In genomic region chr10:61903991-61904350, GRCh38 we compare ENCODE assay signal across 8 cellular contexts. TPM values are rescaled to one million over a fixed set of nuclear protein-coding genes. Genes with fewer than 3 reads are reported as not detected.
DNase-seq lines count a peak whose midpoint lies in the region; ATAC-seq and TF ChIP-seq lines count a peak whose summit lies in the region.

No MANE protein-coding gene starts in this region.

- in situ Hi-C loops in GM13976 (cut with MboI; ENCODE audit: low sequenced_read_pairs, unreplicated experiment) = loop anchor here (10.0 kb wide), 1 partner anchor 141 kb away; no protein-coding TSS in a partner anchor

- H3K4me1 ChIP-seq in thoracic aorta (ENCODE audit: control insufficient read depth in 1 of 2, low read depth in 2 of 2) = peaks cover 14 to 34% of the 10 kb centered on the region in 2 donors

- POLR2A ChIA-PET in activated naive CD8-positive, alpha-beta T cell treated with anti-CD3 and anti-CD28 coated beads, Interleukin-2, amount 10 ng/mL, durations not matched to agents 7 days and 5 days (lab: Charles Lee) = interaction anchor here (0.8 to 4.2 kb wide), 11 partner anchors 11 to 1126 kb away, joined by 3 to 22 read pairs (median 6); partner anchors contain the start of gene CDK1

- no peak for ATAC-seq in activated naive CD8-positive, alpha-beta T cell treated with anti-CD3 and anti-CD28 coated beads, Interleukin-2, amount 10 ng/mL, durations not matched to agents 7 days and 5 days (ENCODE audit: low read depth)
- no peak for ATAC-seq in thoracic aorta (ENCODE audit: insufficient number of reproducible peaks, low FRiP score, low read depth)

- H3K4me3 ChIP-seq in thoracic aorta = peak overlapping the region; percentile 97

- H3K36me3 ChIP-seq in thoracic aorta = no peaks in the 10 kb centered on the region

- H3K27me3 ChIP-seq in thoracic aorta (replicated peaks; ENCODE audit: insufficient read depth) = no peaks in the 10 kb centered on the region

- CTCF ChIA-PET in activated naive CD4-positive, alpha-beta T cell treated with anti-CD3 and anti-CD28 coated beads, Interleukin-2, amount 10 ng/mL, durations not matched to agents 7 days and 5 days (lab: Charles Lee) = interaction anchor here (0.8 to 4.0 kb wide), 4 partner anchors 34 to 135 kb away, joined by 3 to 19 read pairs (median 6); no protein-coding TSS in a partner anchor

- no peak for DNase-seq in activated naive CD4-positive, alpha-beta T cell treated with anti-CD3 and anti-CD28 coated beads, Interleukin-2, amount 10 ng/mL, durations not matched to agents 7 days and 5 days
- DNase-seq in activated naive CD4-positive, alpha-beta T cell (lab: John Stamatoyannopoulos, UW) = no peak
- DNase-seq in activated naive CD8-positive, alpha-beta T cell treated with anti-CD3 and anti-CD28 coated beads, Interleukin-2, amount 10 ng/mL, durations not matched to agents 7 days and 5 days = no peak
- peak; percentile 64 for DNase-seq in kidney glomerular epithelial cell (lab: John Stamatoyannopoulos, UW)
- no peak for DNase-seq in thoracic aorta (ENCODE audit: low spot score)
- no peak for DNase-seq in AG08396 (ENCODE audit: low spot score)
- no peak for DNase-seq in T-helper 9 cell
- DNase-seq in GM13976 (ENCODE audit: low spot score) = no peak

- peak overlapping the region; percentile 99 for H3K27ac Mint-ChIP-seq in activated naive CD4-positive, alpha-beta T cell treated with anti-CD3 and anti-CD28 coated beads, Interleukin-2, amount 10 ng/mL, durations not matched to agents 7 days and 5 days
- peak overlapping the region; percentile 93 for H3K27ac Mint-ChIP-seq in activated naive CD8-positive, alpha-beta T cell treated with anti-CD3 and anti-CD28 coated beads, Interleukin-2, amount 10 ng/mL, durations not matched to agents 7 days and 5 days

- H3K9me3 Mint-ChIP-seq in activated naive CD4-positive, alpha-beta T cell treated with anti-CD3 and anti-CD28 coated beads, Interleukin-2, amount 10 ng/mL, durations not matched to agents 7 days and 5 days = no peaks in the 10 kb centered on the region
- no peaks in the 10 kb centered on the region for H3K9me3 Mint-ChIP-seq in activated naive CD8-positive, alpha-beta T cell treated with anti-CD3 and anti-CD28 coated beads, Interleukin-2, amount 10 ng/mL, durations not matched to agents 7 days and 5 days

- no peaks in the 10 kb centered on the region for H3K9me3 ChIP-seq in thoracic aorta

- peaks cover 52% of the 10 kb centered on the region for H3K4me1 Mint-ChIP-seq in activated naive CD4-positive, alpha-beta T cell treated with anti-CD3 and anti-CD28 coated beads, Interleukin-2, amount 10 ng/mL, durations not matched to agents 7 days and 5 days
- H3K4me1 Mint-ChIP-seq in activated naive CD8-positive, alpha-beta T cell treated with anti-CD3 and anti-CD28 coated beads, Interleukin-2, amount 10 ng/mL, durations not matched to agents 7 days and 5 days = peaks cover 28% of the 10 kb centered on the region

- H3K27me3 Mint-ChIP-seq in activated naive CD4-positive, alpha-beta T cell treated with anti-CD3 and anti-CD28 coated beads, Interleukin-2, amount 10 ng/mL, durations not matched to agents 7 days and 5 days = no peaks in the 10 kb centered on the region
- no peaks in the 10 kb centered on the region for H3K27me3 Mint-ChIP-seq in activated naive CD8-positive, alpha-beta T cell treated with anti-CD3 and anti-CD28 coated beads, Interleukin-2, amount 10 ng/mL, durations not matched to agents 7 days and 5 days

- no peak for TF ChIP-seq CTCF in thoracic aorta (IDR thresholded peaks at IDR 0.05)
- TF ChIP-seq CTCF in GM13976 (IDR thresholded peaks at IDR 0.05; ENCODE audit: borderline replicate concordance, control extremely low read depth, extremely low read depth, insufficient read depth, missing control alignments) = no peak

- peaks cover 34% of the 10 kb centered on the region for H3K36me3 Mint-ChIP-seq in activated naive CD4-positive, alpha-beta T cell treated with anti-CD3 and anti-CD28 coated beads, Interleukin-2, amount 10 ng/mL, durations not matched to agents 7 days and 5 days
- peaks cover 17% of the 10 kb centered on the region for H3K36me3 Mint-ChIP-seq in activated naive CD8-positive, alpha-beta T cell treated with anti-CD3 and anti-CD28 coated beads, Interleukin-2, amount 10 ng/mL, durations not matched to agents 7 days and 5 days

- H3K4me3 Mint-ChIP-seq in activated naive CD4-positive, alpha-beta T cell treated with anti-CD3 and anti-CD28 coated beads, Interleukin-2, amount 10 ng/mL, durations not matched to agents 7 days and 5 days = peak overlapping the region; percentile 94
- peak overlapping the region; percentile 95 for H3K4me3 Mint-ChIP-seq in activated naive CD8-positive, alpha-beta T cell treated with anti-CD3 and anti-CD28 coated beads, Interleukin-2, amount 10 ng/mL, durations not matched to agents 7 days and 5 days

- peak overlapping the region; percentile 98 to 99 for H3K27ac ChIP-seq in thoracic aorta

RNA-seq across cellular contexts. Expression of gene ARID5B, which starts 2.5 kb away (rescaled TPM):
- total RNA-seq in activated naive CD8-positive, alpha-beta T cell treated with anti-CD3 and anti-CD28 coated beads, Interleukin-2, amount 10 ng/mL, durations not matched to agents 7 days and 5 days = 10 to 100 TPM; 25.4 to 26.1 TPM
- 10 to 100 TPM; 60.7 to 80.4 TPM for total RNA-seq in thoracic aorta
